In the genomic region with DNA sequence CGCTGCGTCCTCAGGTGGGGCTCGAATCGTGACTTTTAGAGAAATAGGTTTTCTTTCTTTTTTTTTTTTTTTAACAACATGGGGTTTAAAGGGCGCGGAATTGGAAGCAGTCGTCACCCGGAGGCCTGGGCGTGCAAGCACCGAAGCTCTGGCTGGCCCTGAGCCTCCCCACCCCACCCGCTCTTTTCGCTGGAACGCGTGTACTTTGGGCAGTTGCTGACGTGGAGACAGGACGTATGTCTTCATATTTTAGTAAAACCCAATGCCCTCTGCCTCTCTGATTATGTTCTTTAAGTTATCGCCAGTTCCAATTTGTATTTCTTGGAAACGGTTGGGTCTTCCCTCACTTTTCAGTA, we compare ENCODE assay signal across 8 cellular contexts. TPM values are rescaled to one million over a fixed set of nuclear protein-coding genes. Genes with fewer than 3 reads are reported as not detected.
DNase-seq lines count a peak whose midpoint lies in the region; ATAC-seq, FAIRE-seq and TF ChIP-seq lines count a peak whose summit lies in the region.

No MANE protein-coding gene starts in this region.

- FAIRE-seq in K562 (lab: Jason Lieb, UNC), result peak; percentile 71

- ATAC-seq in HG02588 (IDR thresholded peaks at IDR 0.05; ENCODE audit: unreplicated experiment), result peak; percentile 7
- ATAC-seq in K562, result peak; percentile 79

- TF ChIP-seq CTCF in K562 (IDR thresholded peaks at IDR 0.05 in 2 of 3, conservative IDR thresholded peaks at IDR 0.05 in 1 of 3; ENCODE audit: insufficient read depth in 2 of 3, low read depth in 1 of 3, low read length in 3 of 3), result no peak

- H3K36me3 ChIP-seq in NT2/D1 (ENCODE audit: insufficient read depth, insufficient read length, low read length) (peaks cover 27% of the 10 kb centered on the region), K562 (ENCODE audit: control insufficient read depth, insufficient read depth, low read length) (peaks cover 18% of the 10 kb centered on the region)

- DNase-seq in NCI-H748 (lab: John Stamatoyannopoulos, UW; ENCODE audit: unreplicated experiment) (peak; percentile 46), NCI-H748 treated with DMSO at 0.1 percent for 48 hours (lab: John Stamatoyannopoulos, UW) (no peak), NT2/D1 (ENCODE audit: low read depth, low spot score) (no peak), K562 (ENCODE audit: extremely low read depth in 1 of 4, low spot score in 3 of 4) (peak in 2 of 4 experiments; percentile 75 to 76), immature natural killer cell (no peak), NCI-H774 (lab: John Stamatoyannopoulos, UW) (no peak)
- peak; percentile 22 to 28 for DNase-seq in stimulated activated CD4-positive, alpha-beta T cell treated with anti-CD3 and anti-CD28 coated beads, Interleukin-15, amount 100 ng/mL, for 48 hours (ENCODE audit: low read depth in 2 of 2)

- H3K9ac ChIP-seq in NT2/D1 (ENCODE audit: insufficient read length, low read depth) (peak overlapping the region; percentile 98), K562 (ENCODE audit: insufficient read depth in 1 of 2, low read depth in 2 of 2, low read length in 2 of 2) (peak overlapping the region; percentile 92 to 99)

- H3K27me3 ChIP-seq in NT2/D1 (ENCODE audit: insufficient read depth, insufficient read length) (no peaks in the 10 kb centered on the region), K562 (ENCODE audit: control insufficient read depth in 2 of 2, insufficient read depth in 2 of 2, low read length in 2 of 2) (no peaks in the 10 kb centered on the region)

- H3K9me1 ChIP-seq in K562 (ENCODE audit: control insufficient read depth, insufficient read depth, low read length), result no peaks in the 10 kb centered on the region

- H3K4me3 ChIP-seq in NT2/D1 (ENCODE audit: insufficient read length, low read depth) (peak overlapping the region; percentile 92), K562 (peak overlapping the region; percentile 79)

- POLR2A ChIA-PET in K562 (lab: Yijun Ruan, JAX), result interaction anchor here (0.5 to 5.2 kb wide), 11 partner anchors 9 to 87 kb away, joined by 3 to 42 read pairs (median 4); partner anchors contain the start of gene FBXO31

- TF ChIP-seq POLR2A in K562 (conservative IDR thresholded peaks at IDR 0.05), result no peak

- no peaks in the 10 kb centered on the region for H3K36me3 Mint-ChIP-seq in immature natural killer cell

- H3K4me1 ChIP-seq in NT2/D1 (ENCODE audit: insufficient read depth, insufficient read length) (peaks cover 7% of the 10 kb centered on the region), K562 (replicated peaks in 1 of 2; ENCODE audit: control insufficient read depth in 2 of 2, insufficient read depth in 2 of 2, low read length in 2 of 2) (peaks cover 12 to 13% of the 10 kb centered on the region in 2 experiments)

- TF ChIP-seq EP300 in K562 (IDR thresholded peaks at IDR 0.05; ENCODE audit: low read length), result no peak

- no TSS peak for BruUV-seq in K562 (replicated peaks; lab: Mats Ljungman, UMichigan)

- peak overlapping the region; percentile 97 for H2AFZ ChIP-seq in K562 (ENCODE audit: low read depth, low read length)

- H3K79me2 ChIP-seq in K562 (ENCODE audit: control insufficient read depth, insufficient read depth, low read length), result peaks cover 22% of the 10 kb centered on the region

- in situ Hi-C loops in K562 (cut with MboI), result no loop called here

- no peak for TF ChIP-seq RAD21 in K562 (CRISPR knock-in tag; conservative IDR thresholded peaks at IDR 0.05 in 1 of 2, IDR thresholded peaks at IDR 0.05 in 1 of 2)

- H3K4me3 Mint-ChIP-seq in immature natural killer cell, result peak overlapping the region; percentile 91 to 97 (median 97)

- H3K4me2 ChIP-seq in K562 (ENCODE audit: insufficient read depth, low read length), result peak overlapping the region; percentile 99

- H3K9me3 Mint-ChIP-seq in immature natural killer cell, result no peaks in the 10 kb centered on the region

- peak overlapping the region; percentile 89 to 97 (median 94) for H3K27ac Mint-ChIP-seq in immature natural killer cell

- WGBS in K562 (ENCODE audit: insufficient coverage, low coverage, missing lambda C conversion rate), result 1% methylated on average over 18 of the region's 18 CpGs

- CTCF ChIA-PET in K562 (lab: Yijun Ruan, JAX; ENCODE audit: low intra/inter-chr PET ratio), result interaction anchor here (0.6 to 0.9 kb wide), 2 partner anchors 318 to 754 kb away, joined by 3 read pairs; no protein-coding TSS in a partner anchor

- H4K20me1 ChIP-seq in K562 (replicated peaks; ENCODE audit: control insufficient read depth, insufficient read depth, low read length), result no peaks in the 10 kb centered on the region

- peak overlapping the region; percentile 93 for H3K27ac ChIP-seq in K562 (ENCODE audit: extremely low read depth, low read depth, low read length)

- H3K9me3 ChIP-seq in NT2/D1 (ENCODE audit: insufficient read depth, low read length), result no peaks in the 10 kb centered on the region
- no peaks in the 10 kb centered on the region for H3K9me3 ChIP-seq in K562 (replicated peaks; ENCODE audit: control insufficient read depth, insufficient read depth, low read depth, low read length)

- intact Hi-C loops in K562 (cut with micrococcal nuclease), result loop anchor here (2.0 kb wide), 2 partner anchors 67 to 75 kb away; partner anchors contain the start of gene MAP1LC3B

- peaks cover 19 to 20% of the 10 kb centered on the region in 2 donors for H3K4me1 Mint-ChIP-seq in immature natural killer cell

- peaks cover 6 to 14% (median 12%) of the 10 kb centered on the region in 3 donors for H3K27me3 Mint-ChIP-seq in immature natural killer cell (ENCODE audit: low read depth in 3 of 3)

TF ChIP-seq in K562, 482 proteins besides CTCF, POLR2A, EP300 and RAD21 (continues in another document):
- no peak for TF ChIP-seq ZNF232 (CRISPR knock-in tag; IDR thresholded peaks at IDR 0.05)
- TF ChIP-seq KDM1A (IDR thresholded peaks at IDR 0.05), result no peak
- TF ChIP-seq, protein P1, sequence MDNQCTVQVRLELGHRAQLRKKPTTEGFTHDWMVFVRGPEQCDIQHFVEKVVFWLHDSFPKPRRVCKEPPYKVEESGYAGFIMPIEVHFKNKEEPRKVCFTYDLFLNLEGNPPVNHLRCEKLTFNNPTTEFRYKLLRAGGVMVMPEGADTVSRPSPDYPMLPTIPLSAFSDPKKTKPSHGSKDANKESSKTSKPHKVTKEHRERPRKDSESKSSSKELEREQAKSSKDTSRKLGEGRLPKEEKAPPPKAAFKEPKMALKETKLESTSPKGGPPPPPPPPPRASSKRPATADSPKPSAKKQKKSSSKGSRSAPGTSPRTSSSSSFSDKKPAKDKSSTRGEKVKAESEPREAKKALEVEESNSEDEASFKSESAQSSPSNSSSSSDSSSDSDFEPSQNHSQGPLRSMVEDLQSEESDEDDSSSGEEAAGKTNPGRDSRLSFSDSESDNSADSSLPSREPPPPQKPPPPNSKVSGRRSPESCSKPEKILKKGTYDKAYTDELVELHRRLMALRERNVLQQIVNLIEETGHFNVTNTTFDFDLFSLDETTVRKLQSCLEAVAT (IDR thresholded peaks at IDR 0.05), result peak in 1 of 2 experiments; percentile 24; a peak in 1 of 4 replicates
- TF ChIP-seq, protein P2, sequence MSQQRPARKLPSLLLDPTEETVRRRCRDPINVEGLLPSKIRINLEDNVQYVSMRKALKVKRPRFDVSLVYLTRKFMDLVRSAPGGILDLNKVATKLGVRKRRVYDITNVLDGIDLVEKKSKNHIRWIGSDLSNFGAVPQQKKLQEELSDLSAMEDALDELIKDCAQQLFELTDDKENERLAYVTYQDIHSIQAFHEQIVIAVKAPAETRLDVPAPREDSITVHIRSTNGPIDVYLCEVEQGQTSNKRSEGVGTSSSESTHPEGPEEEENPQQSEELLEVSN (IDR thresholded peaks at IDR 0.05; ENCODE audit: borderline replicate concordance in 1 of 2, extremely low read depth in 1 of 2, insufficient read depth in 1 of 2, insufficient read length in 1 of 2, low read depth in 1 of 2, low read length in 1 of 2, poor library complexity in 1 of 2, severe bottlenecking in 1 of 2), result peak; percentile 41 to 55
- 0 out of 2 replicates have a peak, but pooled peaks have one; percentile 1 for TF ChIP-seq HDAC2 (IDR thresholded peaks at IDR 0.05)
- TF ChIP-seq ZC3H4 (CRISPR knock-in tag; IDR thresholded peaks at IDR 0.05; ENCODE audit: borderline replicate concordance), result no peak
- no peak for TF ChIP-seq ZNF124 (CRISPR knock-in tag; IDR thresholded peaks at IDR 0.05)
- TF ChIP-seq, protein P3, sequence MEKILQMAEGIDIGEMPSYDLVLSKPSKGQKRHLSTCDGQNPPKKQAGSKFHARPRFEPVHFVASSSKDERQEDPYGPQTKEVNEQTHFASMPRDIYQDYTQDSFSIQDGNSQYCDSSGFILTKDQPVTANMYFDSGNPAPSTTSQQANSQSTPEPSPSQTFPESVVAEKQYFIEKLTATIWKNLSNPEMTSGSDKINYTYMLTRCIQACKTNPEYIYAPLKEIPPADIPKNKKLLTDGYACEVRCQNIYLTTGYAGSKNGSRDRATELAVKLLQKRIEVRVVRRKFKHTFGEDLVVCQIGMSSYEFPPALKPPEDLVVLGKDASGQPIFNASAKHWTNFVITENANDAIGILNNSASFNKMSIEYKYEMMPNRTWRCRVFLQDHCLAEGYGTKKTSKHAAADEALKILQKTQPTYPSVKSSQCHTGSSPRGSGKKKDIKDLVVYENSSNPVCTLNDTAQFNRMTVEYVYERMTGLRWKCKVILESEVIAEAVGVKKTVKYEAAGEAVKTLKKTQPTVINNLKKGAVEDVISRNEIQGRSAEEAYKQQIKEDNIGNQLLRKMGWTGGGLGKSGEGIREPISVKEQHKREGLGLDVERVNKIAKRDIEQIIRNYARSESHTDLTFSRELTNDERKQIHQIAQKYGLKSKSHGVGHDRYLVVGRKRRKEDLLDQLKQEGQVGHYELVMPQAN (IDR thresholded peaks at IDR 0.05; ENCODE audit: borderline replicate concordance), result peak; percentile 64; the same call in 1 of the 2 replicates

RNA-seq across cellular contexts. Expression of gene C16orf95, which starts 0.6 kb away (rescaled TPM):
- total RNA-seq in K562 (2011; cell fraction: chromatin; rRNA removed; ENCODE audit: low replicate concordance), result 15.0 and 27.5 TPM in 2 replicates
- 20.7 and 23.5 TPM in 2 replicates for total RNA-seq in K562 (2011; cell fraction: nucleolus; rRNA removed)
- total RNA-seq in K562 (2011; cell fraction: nucleoplasm; rRNA removed), result 12.6 and 13.9 TPM in 2 replicates
- total RNA-seq in K562 (2014; rRNA removed) (9.3 and 13.9 TPM in 2 replicates), K562 (2014; rRNA removed; fragmentation: Illumina TruSeq; extraction: Trizol) (7.4 and 9.4 TPM in 2 replicates), K562 (2015; rRNA removed; fragmentation: Illumina TruSeq; extraction: Trizol) (9.6 and 10.1 TPM in 2 replicates), K562 (2021) (20.5 and 22.6 TPM in 2 replicates)
- polyA plus RNA-seq in K562 (2011; rRNA removed) (6.5 and 11.0 TPM in 2 replicates), K562 (2014; fragmentation: Illumina TruSeq; extraction: Trizol) (5.9 and 7.2 TPM in 2 replicates), K562 (2014; fragmentation: Nextera tagmentation; extraction: Ambion mirVana) (10 to 100 TPM; 13.7 to 15.3 TPM), K562 (2014; rRNA removed) (8.5 TPM in 2 replicates), immature natural killer cell (1 to 10 TPM; 3.2 to 7.7 (median 4.4) TPM)
- 7.6 and 13.1 TPM in 2 replicates for polyA plus RNA-seq in K562 (2011; cell fraction: cytosol; rRNA removed)
- 17.5 and 20.0 TPM in 2 replicates for polyA plus RNA-seq in K562 (2011; cell fraction: nucleus; rRNA removed)
- polyA plus RNA-seq in K562 (2012), result 23.2 and 31.2 TPM in 2 replicates
- 2.5 and 4.1 TPM in 2 replicates for polyA minus RNA-seq in K562 (2011; rRNA and poly(A)+ RNA removed)
- 4.9 and 6.0 TPM in 2 replicates for polyA minus RNA-seq in K562 (2011; cell fraction: cytosol; rRNA and poly(A)+ RNA removed)
- polyA minus RNA-seq in K562 (2011; cell fraction: nucleus; rRNA and poly(A)+ RNA removed), result 10.5 and 13.0 TPM in 2 replicates

Comparison
In these comparisons a context has a peak if more than half of its experiments do, and no peak if none do; other contexts are left out.
1. DNase-seq: peak in NCI-H748 (single experiment) and stimulated activated CD4-positive, alpha-beta T cell treated with anti-CD3 and anti-CD28 coated beads, Interleukin-15, amount 100 ng/mL, for 48 hours (2 of 2); none in NCI-H748 treated with DMSO at 0.1 percent for 48 hours (single experiment), NT2/D1 (single experiment), immature natural killer cell (0 of 3) and NCI-H774 (single experiment).